9 cellular contexts compared by ENCODE assay signal in genomic region chr2:231795525-231796327, GRCh38. TPM values are rescaled to one million over a fixed set of nuclear protein-coding genes. Genes with fewer than 3 reads are reported as not detected.
DNase-seq lines count a peak whose midpoint lies in the region; ATAC-seq, FAIRE-seq and TF ChIP-seq lines count a peak whose summit lies in the region.
"Had no signal": no experiment of that assay in that cellular context is flagged by ENCODE, and none has a peak within 500 bp of the region (broad histone marks: within the 10 kb centered on the region; RNA-seq: fewer than 3 reads in every experiment).

No MANE protein-coding gene starts in this region.

- 96% methylated on average over 9 of the region's 9 CpGs for WGBS in mesenchymal stem cell

- H3K36me3 ChIP-seq in MG63, result peaks cover 66% of the 10 kb centered on the region
- H3K36me3 ChIP-seq in mesenchymal stem cell (ENCODE audit: control insufficient read depth in 1 of 2, insufficient read depth in 2 of 2, low read depth in 1 of 2, low read length in 2 of 2), result peaks cover 27 to 75% of the 10 kb centered on the region in 2 experiments

- no peak for FAIRE-seq in GM19239 (lab: Jason Lieb, UNC)

- no peak overlapping the region for H2AFZ ChIP-seq in mesenchymal stem cell (ENCODE audit: low read depth, low read length)

- no peak overlapping the region for H2BK12ac ChIP-seq in mesenchymal stem cell (ENCODE audit: low read length in 2 of 2)

- no peak overlapping the region for H3K14ac ChIP-seq in mesenchymal stem cell (ENCODE audit: low read length in 2 of 2)

- H3K4me1 ChIP-seq in mesenchymal stem cell (ENCODE audit: control insufficient read depth, insufficient read depth, low read depth, low read length), result peaks cover 5% of the 10 kb centered on the region

- H2BK5ac ChIP-seq in mesenchymal stem cell (ENCODE audit: low read depth, low read length, poor library complexity, severe bottlenecking), result no peak overlapping the region

- peak overlapping the region; percentile 13 for H2AK5ac ChIP-seq in mesenchymal stem cell (ENCODE audit: low read length, severe bottlenecking)

- no peak overlapping the region for H3K4me2 ChIP-seq in mesenchymal stem cell (ENCODE audit: low read length, poor library complexity, severe bottlenecking)

- no peak for ATAC-seq in GM21576 (IDR thresholded peaks at IDR 0.05; ENCODE audit: unreplicated experiment)
- ATAC-seq in HG02981 (IDR thresholded peaks at IDR 0.05; ENCODE audit: unreplicated experiment), result no peak
- ATAC-seq in HG03159 (IDR thresholded peaks at IDR 0.05; ENCODE audit: unreplicated experiment), result no peak

- no peak overlapping the region for H3K18ac ChIP-seq in mesenchymal stem cell (ENCODE audit: low read depth in 1 of 2, low read length in 2 of 2)

- no peak overlapping the region for H2BK15ac ChIP-seq in mesenchymal stem cell (ENCODE audit: low read depth, poor library complexity, severe bottlenecking)

- no peak overlapping the region for H4K91ac ChIP-seq in mesenchymal stem cell (ENCODE audit: low read length)

- DNase-seq in DMS79 (lab: John Stamatoyannopoulos, UW) (peak; percentile 46), MG63 (peak; percentile 65), astrocyte of the spinal cord (ENCODE audit: low read depth, low spot score) (peak; percentile 52), mesenchymal stem cell (peak; percentile 68), GM19239 (ENCODE audit: insufficient read length, low spot score) (no peak)

- peak overlapping the region; percentile 20 for H3K27ac ChIP-seq in mesenchymal stem cell (ENCODE audit: low read length, poor library complexity, severe bottlenecking)

- peak; percentile 30 for TF ChIP-seq CTCF in astrocyte of the spinal cord (IDR thresholded peaks at IDR 0.05; ENCODE audit: low read depth, low read length)

- H3K9me3 ChIP-seq in MG63, result no peaks in the 10 kb centered on the region
- H3K9me3 ChIP-seq in mesenchymal stem cell (ENCODE audit: control insufficient read depth, low read length), result no peaks in the 10 kb centered on the region

- no peak overlapping the region for H3K23ac ChIP-seq in mesenchymal stem cell (ENCODE audit: low read length in 2 of 2)

- in situ Hi-C loops in astrocyte of the spinal cord (cut with HindIII; ENCODE audit: low sequenced_read_pairs), result no loop called here

- no peaks in the 10 kb centered on the region for H3K27me3 ChIP-seq in MG63
- no peaks in the 10 kb centered on the region for H3K27me3 ChIP-seq in mesenchymal stem cell (ENCODE audit: control insufficient read depth in 1 of 2, insufficient read depth in 1 of 2, low read length in 2 of 2)

- no peak overlapping the region for H3K4ac ChIP-seq in mesenchymal stem cell (ENCODE audit: low read depth in 1 of 2, low read length in 2 of 2)

- H3K79me1 ChIP-seq in mesenchymal stem cell (replicated peaks; ENCODE audit: low read length, poor library complexity, severe bottlenecking), result peaks cover 35% of the 10 kb centered on the region

- no peak overlapping the region for H3K4me3 ChIP-seq in MG63
- no peak overlapping the region for H3K4me3 ChIP-seq in astrocyte of the spinal cord (ENCODE audit: low read depth, low read length)
- H3K4me3 ChIP-seq in mesenchymal stem cell (ENCODE audit: insufficient read depth in 1 of 2, low read depth in 1 of 2, low read length in 2 of 2), result no peak overlapping the region
- H3K4me3 ChIP-seq: lung had no signal

- H4K8ac ChIP-seq in mesenchymal stem cell (ENCODE audit: low read length), result no peak overlapping the region

- no peak overlapping the region for H3K9ac ChIP-seq in mesenchymal stem cell (ENCODE audit: low read length)

- H2BK120ac ChIP-seq in mesenchymal stem cell (ENCODE audit: low read depth, low read length), result no peak overlapping the region

RNA-seq across cellular contexts. Expression of gene COPS7B, which starts 9.5 kb away (rescaled TPM):
- total RNA-seq in MG63 (2014; rRNA removed; shearing (Covaris generic); ENCODE audit: low replicate concordance), result 40.6 and 56.4 TPM in 2 replicates
- 28.1 TPM for polyA plus RNA-seq in mesenchymal stem cell (2013, experiment 1 of 2)
- 24.5 TPM for polyA plus RNA-seq in mesenchymal stem cell (2013, experiment 2 of 2)

RNA-seq across cellular contexts. Expression of gene PDE6D, which starts 14.6 kb away (rescaled TPM):
- 29.7 and 35.9 TPM in 2 replicates for total RNA-seq in MG63 (2014; rRNA removed; shearing (Covaris generic); ENCODE audit: low replicate concordance)
- 19.6 TPM for polyA plus RNA-seq in mesenchymal stem cell (2013, experiment 1 of 2)
- 19.9 TPM for polyA plus RNA-seq in mesenchymal stem cell (2013, experiment 2 of 2)
